Comparison of ENCODE assay signal across 8 cellular contexts in the genomic region with DNA sequence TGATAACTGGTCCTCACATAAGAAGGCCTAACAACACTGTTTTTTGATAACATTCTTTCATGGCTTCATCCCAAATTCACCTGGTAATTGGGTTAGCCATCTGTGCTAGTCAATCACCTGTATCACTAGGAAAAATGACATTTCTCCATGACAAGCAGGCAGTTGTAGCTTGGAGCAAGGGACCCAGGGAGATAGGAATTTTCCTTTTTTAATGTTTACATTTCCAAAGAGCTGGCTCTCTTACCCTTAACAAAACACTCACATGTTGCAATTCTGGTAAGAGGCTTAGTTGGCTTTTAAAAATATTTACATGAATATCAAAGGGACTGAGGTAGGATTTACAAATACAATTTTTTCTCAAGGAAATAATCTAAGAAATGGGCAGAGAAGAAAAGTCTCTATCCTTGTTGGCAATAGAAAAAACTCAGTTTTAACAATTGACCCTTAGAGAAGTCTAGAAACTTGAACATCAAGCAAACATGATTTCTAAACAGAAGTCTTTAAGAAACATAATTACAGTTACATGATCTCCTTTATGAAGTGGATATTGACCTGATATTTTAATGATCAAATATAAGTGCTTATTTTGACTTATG. TPM values are rescaled to one million over a fixed set of nuclear protein-coding genes. Genes with fewer than 3 reads are reported as not detected.
DNase-seq lines count a peak whose midpoint lies in the region; ATAC-seq and TF ChIP-seq lines count a peak whose summit lies in the region.
"Had no signal": no experiment of that assay in that cellular context is flagged by ENCODE, and none has a peak within 500 bp of the region (broad histone marks: within the 10 kb centered on the region; RNA-seq: fewer than 3 reads in every experiment).

No MANE protein-coding gene starts in this region.

- H3K4me1 ChIP-seq in PC-3 (ENCODE audit: insufficient read depth, low read length) (peaks cover 23% of the 10 kb centered on the region), esophagus squamous epithelium (peaks cover 11 to 69% (median 35%) of the 10 kb centered on the region in 3 donors), muscle layer of duodenum (ENCODE audit: control insufficient read depth in 1 of 2, insufficient read depth in 2 of 2, low read length in 2 of 2) (peaks cover 10 to 28% of the 10 kb centered on the region in 2 donors), upper lobe of right lung (peaks cover 31% of the 10 kb centered on the region)

- ATAC-seq in PC-3 (no peak), upper lobe of right lung (peak; percentile 25), HG03139 (IDR thresholded peaks at IDR 0.05; ENCODE audit: unreplicated experiment) (no peak)

- H3K9ac ChIP-seq in PC-3 (ENCODE audit: low read length): no peak overlapping the region

- no peaks in the 10 kb centered on the region for H3F3A ChIP-seq in PC-3 (ENCODE audit: low read length, unreplicated experiment)

- POLR2A ChIA-PET in PC-3 (lab: Charles Lee; ENCODE audit: unreplicated experiment): no interaction called here

- no peaks in the 10 kb centered on the region for H4K20me1 ChIP-seq in PC-3 (ENCODE audit: low read length)

- H3K27ac ChIP-seq in PC-3 (ENCODE audit: low read length) (peak overlapping the region; percentile 80), esophagus squamous epithelium (peak overlapping the region; percentile 73 to 86 (median 80)), muscle layer of duodenum (ENCODE audit: low read length) (peak overlapping the region; percentile 64), upper lobe of right lung (peak overlapping the region; percentile 75)

- BruUV-seq in PC-3 (replicated peaks; lab: Mats Ljungman, UMichigan): no TSS peak

- no peak overlapping the region for H2AFZ ChIP-seq in PC-3 (ENCODE audit: low read length)

- H3K9me2 ChIP-seq in PC-3 (replicated peaks; ENCODE audit: low read length): no peaks in the 10 kb centered on the region

- no peak for DNase-seq in PC-3
- DNase-seq in esophagus squamous epithelium (lab: John Stamatoyannopoulos, UW): no peak
- no peak for DNase-seq in upper lobe of right lung
- no peak for DNase-seq in GM19240 (ENCODE audit: insufficient read length, low spot score)
- DNase-seq in stimulated activated naive CD4-positive, alpha-beta T cell (lab: John Stamatoyannopoulos, UW): no peak
- DNase-seq: activated naive CD4-positive, alpha-beta T cell had no signal

- H3K4me3 ChIP-seq in PC-3 (ENCODE audit: low read length): no peak overlapping the region
- no peak overlapping the region for H3K4me3 ChIP-seq in esophagus squamous epithelium
- H3K4me3 ChIP-seq in muscle layer of duodenum (ENCODE audit: low read depth in 1 of 2, low read length in 2 of 2): no peak overlapping the region
- H3K4me3 ChIP-seq in upper lobe of right lung: no peak overlapping the region

- CTCF ChIA-PET in PC-3 (lab: Charles Lee): no interaction called here

- intact Hi-C loops in PC-3 (cut with micrococcal nuclease): no loop called here
- intact Hi-C loops in esophagus squamous epithelium (cut with DNase I): no loop called here
- intact Hi-C loops in upper lobe of right lung (cut with DNase I): no loop called here

- H3K36me3 ChIP-seq in PC-3 (ENCODE audit: low read depth, low read length) (no peaks in the 10 kb centered on the region), esophagus squamous epithelium (no peaks in the 10 kb centered on the region), muscle layer of duodenum (ENCODE audit: control insufficient read depth in 1 of 2, insufficient read depth in 2 of 2, low read length in 2 of 2) (peaks cover 0 to 5% of the 10 kb centered on the region in 2 donors), upper lobe of right lung (no peaks in the 10 kb centered on the region)

- H3K4me2 ChIP-seq in PC-3 (ENCODE audit: low read length): peak overlapping the region; percentile 53

- no peak for TF ChIP-seq CTCF in PC-3 (conservative IDR thresholded peaks at IDR 0.05; ENCODE audit: low read depth, low read length)
- TF ChIP-seq CTCF in esophagus squamous epithelium (IDR thresholded peaks at IDR 0.05): no peak
- TF ChIP-seq CTCF in upper lobe of right lung (IDR thresholded peaks at IDR 0.05): no peak

- H3K9me3 ChIP-seq in PC-3 (ENCODE audit: low read length) (no peaks in the 10 kb centered on the region), esophagus squamous epithelium (no peaks in the 10 kb centered on the region), muscle layer of duodenum (ENCODE audit: control insufficient read depth in 1 of 2, low read length in 2 of 2) (no peaks in the 10 kb centered on the region), upper lobe of right lung (no peaks in the 10 kb centered on the region)

- H3K79me2 ChIP-seq in PC-3 (ENCODE audit: low read length): no peaks in the 10 kb centered on the region

- no peak for TF ChIP-seq POLR2A in esophagus squamous epithelium (IDR thresholded peaks at IDR 0.05)

- H3K27me3 ChIP-seq in PC-3 (ENCODE audit: low read length) (no peaks in the 10 kb centered on the region), esophagus squamous epithelium (no peaks in the 10 kb centered on the region), muscle layer of duodenum (ENCODE audit: low read depth, low read length) (no peaks in the 10 kb centered on the region), upper lobe of right lung (no peaks in the 10 kb centered on the region)

RNA-seq across cellular contexts. Expression of a gene that starts 16.1 kb away (rescaled TPM):
- total RNA-seq in PC-3 (2014; rRNA removed) (1.8 and 3.2 TPM in 2 replicates), esophagus squamous epithelium (100 to 1,000 TPM; 166 to 232 (median 195) TPM), upper lobe of right lung (42.0 TPM)

RNA-seq across cellular contexts. Expression of a gene that starts 56.5 kb away (rescaled TPM):
- total RNA-seq in PC-3 (2014; rRNA removed) (0.66 TPM in 1 of 2 replicates, not detected in the other), esophagus squamous epithelium (100 to 1,000 TPM; 133 to 686 (median 378) TPM), upper lobe of right lung (22.5 TPM)

Comparison
In these comparisons a context has a peak if more than half of its experiments do, and no peak if none do; other contexts are left out.
1. RNA of a gene that starts 16.1 kb away (total RNA-seq): 166 to 232 TPM in esophagus squamous epithelium and 42.0 TPM in upper lobe of right lung (single experiment); 1.8 to 3.2 TPM in PC-3; every median in the first group is over 10 times any median in the second.
2. RNA of a gene that starts 56.5 kb away (total RNA-seq): 133 to 686 TPM in esophagus squamous epithelium and 22.5 TPM in upper lobe of right lung (single experiment); 0.66 TPM in PC-3; every median in the first group is over 10 times any median in the second.
3. Peak in every context shown above with its lines, with median percentiles within 50 percentile points of each other: H3K27ac ChIP-seq.